ENCODE assay signal across 1 cellular context in the genomic region with DNA sequence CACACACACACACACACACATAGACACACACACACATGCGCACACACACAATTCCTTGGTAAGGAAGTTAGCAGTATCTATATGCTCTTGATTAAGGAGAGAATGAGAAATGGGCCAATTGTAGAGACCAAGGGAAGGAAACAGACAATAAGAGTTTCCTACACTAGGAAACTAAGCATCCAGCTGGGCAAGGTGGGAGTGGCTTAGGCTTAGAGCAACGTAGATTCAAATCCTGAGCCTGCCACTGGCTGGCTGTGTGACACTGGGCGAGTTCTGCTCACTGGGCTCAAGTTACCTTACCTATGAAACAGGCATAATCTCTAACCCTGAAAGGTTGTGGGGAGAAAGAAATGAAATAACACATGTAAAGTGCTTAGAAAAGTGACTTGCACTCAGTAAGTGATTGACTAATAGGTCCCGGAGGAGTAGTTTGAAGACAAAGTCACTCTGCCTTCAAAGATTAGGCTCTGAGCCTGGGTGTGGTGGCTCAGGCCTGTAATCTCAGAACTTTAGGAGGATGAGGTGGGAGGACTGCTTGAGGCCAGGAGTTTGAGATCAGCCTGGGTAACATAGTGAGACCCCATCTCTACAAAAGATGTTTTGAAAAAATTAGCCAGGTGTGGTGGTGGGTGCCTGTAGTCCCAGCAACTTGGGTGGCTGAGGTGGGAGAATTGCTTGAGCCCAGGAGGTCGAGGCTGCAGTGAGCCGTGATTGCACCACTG.
TF ChIP-seq lines count a peak whose summit lies in the region.

No MANE protein-coding gene starts in this region.

TF ChIP-seq in WTC11, 78 proteins besides CTCF, POLR2A, EP300 and RAD21 (continued from another document):
- no peak for TF ChIP-seq E2F1 (CRISPR knock-in tag; IDR thresholded peaks at IDR 0.05)
- no peak for TF ChIP-seq IRF1 (CRISPR knock-in tag; IDR thresholded peaks at IDR 0.05)
- no peak for TF ChIP-seq RORB (CRISPR knock-in tag; IDR thresholded peaks at IDR 0.05)
- TF ChIP-seq, protein P1, sequence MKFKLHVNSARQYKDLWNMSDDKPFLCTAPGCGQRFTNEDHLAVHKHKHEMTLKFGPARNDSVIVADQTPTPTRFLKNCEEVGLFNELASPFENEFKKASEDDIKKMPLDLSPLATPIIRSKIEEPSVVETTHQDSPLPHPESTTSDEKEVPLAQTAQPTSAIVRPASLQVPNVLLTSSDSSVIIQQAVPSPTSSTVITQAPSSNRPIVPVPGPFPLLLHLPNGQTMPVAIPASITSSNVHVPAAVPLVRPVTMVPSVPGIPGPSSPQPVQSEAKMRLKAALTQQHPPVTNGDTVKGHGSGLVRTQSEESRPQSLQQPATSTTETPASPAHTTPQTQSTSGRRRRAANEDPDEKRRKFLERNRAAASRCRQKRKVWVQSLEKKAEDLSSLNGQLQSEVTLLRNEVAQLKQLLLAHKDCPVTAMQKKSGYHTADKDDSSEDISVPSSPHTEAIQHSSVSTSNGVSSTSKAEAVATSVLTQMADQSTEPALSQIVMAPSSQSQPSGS (CRISPR knock-in tag; IDR thresholded peaks at IDR 0.05; ENCODE audit: borderline replicate concordance, low read depth), result no peak
- TF ChIP-seq GTF2I (CRISPR knock-in tag; conservative IDR thresholded peaks at IDR 0.05), result no peak
TF ChIP-seq in WTC11: peak in this region for 1.
